1 cellular context compared by ENCODE assay signal in the genomic region with DNA sequence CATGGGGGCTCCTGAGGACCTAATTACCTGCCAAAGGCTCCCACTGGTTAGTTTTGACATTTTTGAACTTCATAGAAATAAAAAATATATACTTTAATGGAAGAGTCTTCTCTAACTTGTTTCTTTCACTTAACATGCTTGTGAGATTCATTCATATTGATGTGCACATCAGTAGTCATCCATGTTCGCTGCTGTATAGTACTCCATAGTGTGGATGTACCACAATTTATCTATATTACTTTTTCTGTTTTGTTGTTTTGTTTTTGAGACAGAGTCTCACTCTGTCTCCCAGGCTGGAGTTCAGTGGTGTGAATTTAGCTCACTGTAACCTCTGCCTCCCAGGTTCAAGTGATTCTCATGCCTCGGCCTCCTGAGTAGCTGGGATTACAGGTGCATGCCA.
TF ChIP-seq lines count a peak whose summit lies in the region.

No MANE protein-coding gene starts in this region.

TF ChIP-seq in K562, 482 proteins besides CTCF, POLR2A, EP300 and RAD21 (continued from another document):
- TF ChIP-seq, protein P1, sequence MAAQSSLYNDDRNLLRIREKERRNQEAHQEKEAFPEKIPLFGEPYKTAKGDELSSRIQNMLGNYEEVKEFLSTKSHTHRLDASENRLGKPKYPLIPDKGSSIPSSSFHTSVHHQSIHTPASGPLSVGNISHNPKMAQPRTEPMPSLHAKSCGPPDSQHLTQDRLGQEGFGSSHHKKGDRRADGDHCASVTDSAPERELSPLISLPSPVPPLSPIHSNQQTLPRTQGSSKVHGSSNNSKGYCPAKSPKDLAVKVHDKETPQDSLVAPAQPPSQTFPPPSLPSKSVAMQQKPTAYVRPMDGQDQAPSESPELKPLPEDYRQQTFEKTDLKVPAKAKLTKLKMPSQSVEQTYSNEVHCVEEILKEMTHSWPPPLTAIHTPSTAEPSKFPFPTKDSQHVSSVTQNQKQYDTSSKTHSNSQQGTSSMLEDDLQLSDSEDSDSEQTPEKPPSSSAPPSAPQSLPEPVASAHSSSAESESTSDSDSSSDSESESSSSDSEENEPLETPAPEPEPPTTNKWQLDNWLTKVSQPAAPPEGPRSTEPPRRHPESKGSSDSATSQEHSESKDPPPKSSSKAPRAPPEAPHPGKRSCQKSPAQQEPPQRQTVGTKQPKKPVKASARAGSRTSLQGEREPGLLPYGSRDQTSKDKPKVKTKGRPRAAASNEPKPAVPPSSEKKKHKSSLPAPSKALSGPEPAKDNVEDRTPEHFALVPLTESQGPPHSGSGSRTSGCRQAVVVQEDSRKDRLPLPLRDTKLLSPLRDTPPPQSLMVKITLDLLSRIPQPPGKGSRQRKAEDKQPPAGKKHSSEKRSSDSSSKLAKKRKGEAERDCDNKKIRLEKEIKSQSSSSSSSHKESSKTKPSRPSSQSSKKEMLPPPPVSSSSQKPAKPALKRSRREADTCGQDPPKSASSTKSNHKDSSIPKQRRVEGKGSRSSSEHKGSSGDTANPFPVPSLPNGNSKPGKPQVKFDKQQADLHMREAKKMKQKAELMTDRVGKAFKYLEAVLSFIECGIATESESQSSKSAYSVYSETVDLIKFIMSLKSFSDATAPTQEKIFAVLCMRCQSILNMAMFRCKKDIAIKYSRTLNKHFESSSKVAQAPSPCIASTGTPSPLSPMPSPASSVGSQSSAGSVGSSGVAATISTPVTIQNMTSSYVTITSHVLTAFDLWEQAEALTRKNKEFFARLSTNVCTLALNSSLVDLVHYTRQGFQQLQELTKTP (IDR thresholded peaks at IDR 0.05; ENCODE audit: low read depth in 1 of 2, partially characterized antibody in 2 of 2), result no peak
- TF ChIP-seq RBM25 (IDR thresholded peaks at IDR 0.05; ENCODE audit: low read depth, low read length, severe bottlenecking), result peak; percentile 73
- TF ChIP-seq, protein P2, sequence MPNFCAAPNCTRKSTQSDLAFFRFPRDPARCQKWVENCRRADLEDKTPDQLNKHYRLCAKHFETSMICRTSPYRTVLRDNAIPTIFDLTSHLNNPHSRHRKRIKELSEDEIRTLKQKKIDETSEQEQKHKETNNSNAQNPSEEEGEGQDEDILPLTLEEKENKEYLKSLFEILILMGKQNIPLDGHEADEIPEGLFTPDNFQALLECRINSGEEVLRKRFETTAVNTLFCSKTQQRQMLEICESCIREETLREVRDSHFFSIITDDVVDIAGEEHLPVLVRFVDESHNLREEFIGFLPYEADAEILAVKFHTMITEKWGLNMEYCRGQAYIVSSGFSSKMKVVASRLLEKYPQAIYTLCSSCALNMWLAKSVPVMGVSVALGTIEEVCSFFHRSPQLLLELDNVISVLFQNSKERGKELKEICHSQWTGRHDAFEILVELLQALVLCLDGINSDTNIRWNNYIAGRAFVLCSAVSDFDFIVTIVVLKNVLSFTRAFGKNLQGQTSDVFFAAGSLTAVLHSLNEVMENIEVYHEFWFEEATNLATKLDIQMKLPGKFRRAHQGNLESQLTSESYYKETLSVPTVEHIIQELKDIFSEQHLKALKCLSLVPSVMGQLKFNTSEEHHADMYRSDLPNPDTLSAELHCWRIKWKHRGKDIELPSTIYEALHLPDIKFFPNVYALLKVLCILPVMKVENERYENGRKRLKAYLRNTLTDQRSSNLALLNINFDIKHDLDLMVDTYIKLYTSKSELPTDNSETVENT (CRISPR knock-in tag; IDR thresholded peaks at IDR 0.05), result no peak
- TF ChIP-seq, protein P3, sequence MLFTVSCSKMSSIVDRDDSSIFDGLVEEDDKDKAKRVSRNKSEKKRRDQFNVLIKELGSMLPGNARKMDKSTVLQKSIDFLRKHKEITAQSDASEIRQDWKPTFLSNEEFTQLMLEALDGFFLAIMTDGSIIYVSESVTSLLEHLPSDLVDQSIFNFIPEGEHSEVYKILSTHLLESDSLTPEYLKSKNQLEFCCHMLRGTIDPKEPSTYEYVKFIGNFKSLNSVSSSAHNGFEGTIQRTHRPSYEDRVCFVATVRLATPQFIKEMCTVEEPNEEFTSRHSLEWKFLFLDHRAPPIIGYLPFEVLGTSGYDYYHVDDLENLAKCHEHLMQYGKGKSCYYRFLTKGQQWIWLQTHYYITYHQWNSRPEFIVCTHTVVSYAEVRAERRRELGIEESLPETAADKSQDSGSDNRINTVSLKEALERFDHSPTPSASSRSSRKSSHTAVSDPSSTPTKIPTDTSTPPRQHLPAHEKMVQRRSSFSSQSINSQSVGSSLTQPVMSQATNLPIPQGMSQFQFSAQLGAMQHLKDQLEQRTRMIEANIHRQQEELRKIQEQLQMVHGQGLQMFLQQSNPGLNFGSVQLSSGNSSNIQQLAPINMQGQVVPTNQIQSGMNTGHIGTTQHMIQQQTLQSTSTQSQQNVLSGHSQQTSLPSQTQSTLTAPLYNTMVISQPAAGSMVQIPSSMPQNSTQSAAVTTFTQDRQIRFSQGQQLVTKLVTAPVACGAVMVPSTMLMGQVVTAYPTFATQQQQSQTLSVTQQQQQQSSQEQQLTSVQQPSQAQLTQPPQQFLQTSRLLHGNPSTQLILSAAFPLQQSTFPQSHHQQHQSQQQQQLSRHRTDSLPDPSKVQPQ (CRISPR knock-in tag; IDR thresholded peaks at IDR 0.05; ENCODE audit: borderline replicate concordance), result no peak
